In the genomic region with DNA sequence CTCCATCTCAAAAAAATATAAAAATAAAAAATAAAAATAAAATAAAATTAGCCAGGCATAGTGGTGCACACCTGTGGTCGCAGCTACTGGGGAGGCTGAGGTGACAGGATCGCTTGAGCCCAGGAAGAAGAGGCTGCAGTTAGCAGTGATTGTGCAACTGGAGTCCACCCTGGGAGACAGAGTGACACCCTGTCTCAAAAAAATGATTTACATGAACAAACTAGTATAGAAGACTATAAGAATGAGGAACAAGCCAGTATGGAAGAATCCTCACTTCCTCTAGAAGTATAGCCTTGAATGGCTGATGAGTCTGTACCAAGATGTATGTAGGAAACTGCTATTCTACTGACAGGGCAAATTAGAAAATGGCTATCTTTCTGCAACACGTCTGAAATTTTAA, we compare ENCODE assay signal across 1 cellular context.
TF ChIP-seq lines count a peak whose summit lies in the region.

No MANE protein-coding gene starts in this region.

TF ChIP-seq in K562, 482 proteins besides CTCF, POLR2A, EP300 and RAD21 (continued from another document):
- TF ChIP-seq, protein P1, sequence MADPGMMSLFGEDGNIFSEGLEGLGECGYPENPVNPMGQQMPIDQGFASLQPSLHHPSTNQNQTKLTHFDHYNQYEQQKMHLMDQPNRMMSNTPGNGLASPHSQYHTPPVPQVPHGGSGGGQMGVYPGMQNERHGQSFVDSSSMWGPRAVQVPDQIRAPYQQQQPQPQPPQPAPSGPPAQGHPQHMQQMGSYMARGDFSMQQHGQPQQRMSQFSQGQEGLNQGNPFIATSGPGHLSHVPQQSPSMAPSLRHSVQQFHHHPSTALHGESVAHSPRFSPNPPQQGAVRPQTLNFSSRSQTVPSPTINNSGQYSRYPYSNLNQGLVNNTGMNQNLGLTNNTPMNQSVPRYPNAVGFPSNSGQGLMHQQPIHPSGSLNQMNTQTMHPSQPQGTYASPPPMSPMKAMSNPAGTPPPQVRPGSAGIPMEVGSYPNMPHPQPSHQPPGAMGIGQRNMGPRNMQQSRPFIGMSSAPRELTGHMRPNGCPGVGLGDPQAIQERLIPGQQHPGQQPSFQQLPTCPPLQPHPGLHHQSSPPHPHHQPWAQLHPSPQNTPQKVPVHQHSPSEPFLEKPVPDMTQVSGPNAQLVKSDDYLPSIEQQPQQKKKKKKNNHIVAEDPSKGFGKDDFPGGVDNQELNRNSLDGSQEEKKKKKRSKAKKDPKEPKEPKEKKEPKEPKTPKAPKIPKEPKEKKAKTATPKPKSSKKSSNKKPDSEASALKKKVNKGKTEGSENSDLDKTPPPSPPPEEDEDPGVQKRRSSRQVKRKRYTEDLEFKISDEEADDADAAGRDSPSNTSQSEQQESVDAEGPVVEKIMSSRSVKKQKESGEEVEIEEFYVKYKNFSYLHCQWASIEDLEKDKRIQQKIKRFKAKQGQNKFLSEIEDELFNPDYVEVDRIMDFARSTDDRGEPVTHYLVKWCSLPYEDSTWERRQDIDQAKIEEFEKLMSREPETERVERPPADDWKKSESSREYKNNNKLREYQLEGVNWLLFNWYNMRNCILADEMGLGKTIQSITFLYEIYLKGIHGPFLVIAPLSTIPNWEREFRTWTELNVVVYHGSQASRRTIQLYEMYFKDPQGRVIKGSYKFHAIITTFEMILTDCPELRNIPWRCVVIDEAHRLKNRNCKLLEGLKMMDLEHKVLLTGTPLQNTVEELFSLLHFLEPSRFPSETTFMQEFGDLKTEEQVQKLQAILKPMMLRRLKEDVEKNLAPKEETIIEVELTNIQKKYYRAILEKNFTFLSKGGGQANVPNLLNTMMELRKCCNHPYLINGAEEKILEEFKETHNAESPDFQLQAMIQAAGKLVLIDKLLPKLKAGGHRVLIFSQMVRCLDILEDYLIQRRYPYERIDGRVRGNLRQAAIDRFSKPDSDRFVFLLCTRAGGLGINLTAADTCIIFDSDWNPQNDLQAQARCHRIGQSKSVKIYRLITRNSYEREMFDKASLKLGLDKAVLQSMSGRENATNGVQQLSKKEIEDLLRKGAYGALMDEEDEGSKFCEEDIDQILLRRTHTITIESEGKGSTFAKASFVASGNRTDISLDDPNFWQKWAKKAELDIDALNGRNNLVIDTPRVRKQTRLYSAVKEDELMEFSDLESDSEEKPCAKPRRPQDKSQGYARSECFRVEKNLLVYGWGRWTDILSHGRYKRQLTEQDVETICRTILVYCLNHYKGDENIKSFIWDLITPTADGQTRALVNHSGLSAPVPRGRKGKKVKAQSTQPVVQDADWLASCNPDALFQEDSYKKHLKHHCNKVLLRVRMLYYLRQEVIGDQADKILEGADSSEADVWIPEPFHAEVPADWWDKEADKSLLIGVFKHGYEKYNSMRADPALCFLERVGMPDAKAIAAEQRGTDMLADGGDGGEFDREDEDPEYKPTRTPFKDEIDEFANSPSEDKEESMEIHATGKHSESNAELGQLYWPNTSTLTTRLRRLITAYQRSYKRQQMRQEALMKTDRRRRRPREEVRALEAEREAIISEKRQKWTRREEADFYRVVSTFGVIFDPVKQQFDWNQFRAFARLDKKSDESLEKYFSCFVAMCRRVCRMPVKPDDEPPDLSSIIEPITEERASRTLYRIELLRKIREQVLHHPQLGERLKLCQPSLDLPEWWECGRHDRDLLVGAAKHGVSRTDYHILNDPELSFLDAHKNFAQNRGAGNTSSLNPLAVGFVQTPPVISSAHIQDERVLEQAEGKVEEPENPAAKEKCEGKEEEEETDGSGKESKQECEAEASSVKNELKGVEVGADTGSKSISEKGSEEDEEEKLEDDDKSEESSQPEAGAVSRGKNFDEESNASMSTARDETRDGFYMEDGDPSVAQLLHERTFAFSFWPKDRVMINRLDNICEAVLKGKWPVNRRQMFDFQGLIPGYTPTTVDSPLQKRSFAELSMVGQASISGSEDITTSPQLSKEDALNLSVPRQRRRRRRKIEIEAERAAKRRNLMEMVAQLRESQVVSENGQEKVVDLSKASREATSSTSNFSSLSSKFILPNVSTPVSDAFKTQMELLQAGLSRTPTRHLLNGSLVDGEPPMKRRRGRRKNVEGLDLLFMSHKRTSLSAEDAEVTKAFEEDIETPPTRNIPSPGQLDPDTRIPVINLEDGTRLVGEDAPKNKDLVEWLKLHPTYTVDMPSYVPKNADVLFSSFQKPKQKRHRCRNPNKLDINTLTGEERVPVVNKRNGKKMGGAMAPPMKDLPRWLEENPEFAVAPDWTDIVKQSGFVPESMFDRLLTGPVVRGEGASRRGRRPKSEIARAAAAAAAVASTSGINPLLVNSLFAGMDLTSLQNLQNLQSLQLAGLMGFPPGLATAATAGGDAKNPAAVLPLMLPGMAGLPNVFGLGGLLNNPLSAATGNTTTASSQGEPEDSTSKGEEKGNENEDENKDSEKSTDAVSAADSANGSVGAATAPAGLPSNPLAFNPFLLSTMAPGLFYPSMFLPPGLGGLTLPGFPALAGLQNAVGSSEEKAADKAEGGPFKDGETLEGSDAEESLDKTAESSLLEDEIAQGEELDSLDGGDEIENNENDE (IDR thresholded peaks at IDR 0.05; ENCODE audit: low read depth, low read length): no peak
TF ChIP-seq in K562: peak in this region for 9.
